ENCODE assay signal across 8 cellular contexts in genomic region chr19:6753178-6754031, GRCh38. TPM values are rescaled to one million over a fixed set of nuclear protein-coding genes. Genes with fewer than 3 reads are reported as not detected.
DNase-seq lines count a peak whose midpoint lies in the region; ATAC-seq, FAIRE-seq and TF ChIP-seq lines count a peak whose summit lies in the region.

No MANE protein-coding gene starts in this region.

- peak; percentile 33 for TF ChIP-seq CTCF in D721Med (IDR thresholded peaks at IDR 0.05; ENCODE audit: insufficient read depth, missing control alignments)
- TF ChIP-seq CTCF in dorsolateral prefrontal cortex (IDR thresholded peaks at IDR 0.05 in 54 of 56, conservative IDR thresholded peaks at IDR 0.05 in 2 of 56; ENCODE audit: low read depth in 1 of 56, partially characterized antibody in 56 of 56): peak in 41 of 56 donors; percentile 4 to 60 (median 35)

- DNase-seq in D721Med (ENCODE audit: insufficient read length, low spot score): no peak
- peak in 1 of 10 donors; percentile 55 for DNase-seq in dorsolateral prefrontal cortex
- peak; percentile 27 for DNase-seq in medulla oblongata (ENCODE audit: extremely low spot score)
- peak; percentile 50 to 55 for DNase-seq in stimulated activated CD8-positive, alpha-beta memory T cell treated with anti-CD3 and anti-CD28 coated beads, Interleukin-2, amount 100 ng/mL, for 1 hour (ENCODE audit: low read depth in 2 of 2)
- no peak for DNase-seq in RCC 7860 (ENCODE audit: low spot score)

- H3K36me3 ChIP-seq in HUES64 (ENCODE audit: insufficient read depth, low read length): peaks cover 43% of the 10 kb centered on the region

- peak overlapping the region; percentile 72 for H3K27ac ChIP-seq in HUES64 (ENCODE audit: low read depth, low read length)
- H3K27ac ChIP-seq in dorsolateral prefrontal cortex: no peak overlapping the region

- 0 out of 2 replicates have a peak, but pooled peaks cover 3% of the 10 kb centered on the region for H3K4me1 ChIP-seq in HUES64 (ENCODE audit: insufficient read depth, low read length)

- H3K27me3 ChIP-seq in HUES64 (ENCODE audit: insufficient read depth, low read length) (no peaks in the 10 kb centered on the region), dorsolateral prefrontal cortex (peaks cover 0 to 20% (median 6%) of the 10 kb centered on the region in 45 donors)

- WGBS in HUES64: 86% methylated on average over 50 of the region's 50 CpGs

- H3K9me3 ChIP-seq in HUES64 (ENCODE audit: insufficient read depth, low read depth, low read length): no peaks in the 10 kb centered on the region

- peak; percentile 71 for ATAC-seq in GM21447 (IDR thresholded peaks at IDR 0.05; ENCODE audit: unreplicated experiment)
- ATAC-seq in activated CD4-positive, CD25-positive, alpha-beta regulatory T cell treated with anti-CD3 and anti-CD28 coated beads, Interleukin-2, amount 50 U/mL, for 24 hours: peak; percentile 89 to 91

- H3K9ac ChIP-seq in HUES64 (ENCODE audit: low read depth, low read length): peak overlapping the region; percentile 15; the same call in 1 of the 2 replicates

- H3K4me3 ChIP-seq in HUES64 (ENCODE audit: low read length) (peak overlapping the region; percentile 43), dorsolateral prefrontal cortex (peak overlapping the region in 58 of 59 donors; percentile 3 to 60 (median 41))

- intact Hi-C loops in dorsolateral prefrontal cortex (cut with DNase I): no loop called here

- FAIRE-seq in D721Med (lab: Jason Lieb, UNC): no peak
- FAIRE-seq in RCC 7860 (lab: Jason Lieb, UNC): no peak

RNA-seq across cellular contexts. Expression of gene SH2D3A, which starts 13.8 kb away (rescaled TPM):
- polyA plus RNA-seq in HUES64 (2013, experiment 1 of 2): 7.2 TPM
- polyA plus RNA-seq in HUES64 (2013, experiment 2 of 2): 6.7 TPM
- 1 to 10 TPM in 1 of 120 experiments, under 1 TPM in 6, not detected in 113; 0.18 to 1.4 (median 0.38) TPM for total RNA-seq in dorsolateral prefrontal cortex

RNA-seq across cellular contexts. Expression of gene TRIP10, which starts 13.9 kb away (rescaled TPM):
- polyA plus RNA-seq in HUES64 (2013, experiment 1 of 2): 51.4 TPM
- 55.0 TPM for polyA plus RNA-seq in HUES64 (2013, experiment 2 of 2)
- 10 to 100 TPM in 97 of 120 experiments, 1 to 10 TPM in 23; 4.5 to 54.0 (median 14.5) TPM for total RNA-seq in dorsolateral prefrontal cortex

RNA-seq across cellular contexts. Expression of gene GPR108, which starts 16.0 kb away (rescaled TPM):
- polyA plus RNA-seq in HUES64 (2013, experiment 1 of 2): 22.0 TPM
- polyA plus RNA-seq in HUES64 (2013, experiment 2 of 2): 17.8 TPM
- 10 to 100 TPM; 21.4 to 74.1 (median 47.4) TPM for total RNA-seq in dorsolateral prefrontal cortex

RNA-seq across cellular contexts. Expression of gene VAV1, which starts 19.1 kb away (rescaled TPM):
- polyA plus RNA-seq in HUES64 (2013, experiment 1 of 2): 0.10 TPM
- polyA plus RNA-seq in HUES64 (2013, experiment 2 of 2): 0.13 TPM
- total RNA-seq in dorsolateral prefrontal cortex: 10 to 100 TPM in 7 of 120 experiments, 1 to 10 TPM in 113; 1.7 to 13.0 (median 5.0) TPM

RNA-seq across cellular contexts. Expression of gene C3, which starts 33.0 kb away (rescaled TPM):
- 1.3 TPM for polyA plus RNA-seq in HUES64 (2013, experiment 1 of 2)
- 1.6 TPM for polyA plus RNA-seq in HUES64 (2013, experiment 2 of 2)
- total RNA-seq in dorsolateral prefrontal cortex: 100 to 1,000 TPM in 92 of 120 experiments, 10 to 100 TPM in 28; 34.1 to 573 (median 145) TPM

Comparison
In these comparisons a context has a peak if more than half of its experiments do, and no peak if none do; other contexts are left out.
1. DNase-seq: peak in medulla oblongata (single experiment) and stimulated activated CD8-positive, alpha-beta memory T cell treated with anti-CD3 and anti-CD28 coated beads, Interleukin-2, amount 100 ng/mL, for 1 hour (2 of 2); none in D721Med (single experiment) and RCC 7860 (single experiment).